Comparison of ENCODE assay signal across 10 cellular contexts in the genomic region with DNA sequence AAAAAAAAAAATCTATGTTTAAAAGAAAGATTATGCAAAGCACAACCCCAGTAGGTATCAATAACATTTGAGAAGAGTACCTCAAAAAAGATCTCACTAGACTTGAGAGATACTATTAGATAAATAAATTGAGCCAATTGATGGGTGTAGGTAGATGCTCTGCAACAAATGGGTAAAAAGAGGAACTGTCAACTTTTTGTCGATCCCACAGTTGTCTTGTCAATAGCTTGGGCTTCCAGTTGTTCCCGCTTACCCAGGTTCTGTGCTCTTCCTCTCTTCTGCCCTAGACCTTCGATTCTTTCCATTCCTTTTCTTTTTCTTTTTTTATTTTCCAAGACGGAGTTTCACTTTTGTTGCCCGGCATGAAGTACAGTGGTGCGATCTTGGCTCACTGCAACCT.
"Had no signal": no experiment of that assay in that cellular context is flagged by ENCODE, and none has a peak within 500 bp of the region (broad histone marks: within the 10 kb centered on the region; RNA-seq: fewer than 3 reads in every experiment).

No MANE protein-coding gene starts in this region.

- H3K27ac ChIP-seq: KMS-11 had no signal

- H3K4me3 ChIP-seq: GM23338 had no signal

- H3K9ac ChIP-seq: KMS-11 had no signal

- FAIRE-seq: H1, H54, HTR-8/SVneo had no signal

- ATAC-seq: GM23338 had no signal

- H3K4me2 ChIP-seq: GM23338, KMS-11 had no signal

- DNase-seq: H9, HCEC 1CT, IMR-90, Karpas-422, KBM-7 had no signal

- H2AFZ ChIP-seq: GM23338 had no signal

- H3K27ac Mint-ChIP-seq: GM23338 had no signal

- H3K4me3 Mint-ChIP-seq: GM23338, H9 had no signal

- H3K9me3 Mint-ChIP-seq: GM23338, H9 had no signal
